In genomic region chr14:52238682-52239081, GRCh38 we compare ENCODE assay signal across 34 cellular contexts. TPM values are rescaled to one million over a fixed set of nuclear protein-coding genes. Genes with fewer than 3 reads are reported as not detected.
DNase-seq lines count a peak whose midpoint lies in the region; ATAC-seq and TF ChIP-seq lines count a peak whose summit lies in the region.
"Had no signal": no experiment of that assay in that cellular context is flagged by ENCODE, and none has a peak within 500 bp of the region (broad histone marks: within the 10 kb centered on the region; RNA-seq: fewer than 3 reads in every experiment).

No MANE protein-coding gene starts in this region.

- no peaks in the 10 kb centered on the region for H3K36me3 ChIP-seq in neural cell (ENCODE audit: insufficient read depth, low read length)
- H3K36me3 ChIP-seq: BE2C; BLaER1; BLaER1 treated with 17β-estradiol and CSF1 and Interleukin-3, amounts not matched to agents 10 nM and 100 nM had no signal

- no peak overlapping the region for H3K4me3 Mint-ChIP-seq in WTC11
- H3K4me3 Mint-ChIP-seq: B cell; CD14-positive monocyte; CD4-positive, alpha-beta memory T cell; CD4-positive, alpha-beta T cell; CD4-positive, CD25-positive, alpha-beta regulatory T cell; CD8-positive, alpha-beta T cell had no signal

- H3K79me2 ChIP-seq in neural cell (replicated peaks; ENCODE audit: insufficient read depth, low read length): no peaks in the 10 kb centered on the region

- no peaks in the 10 kb centered on the region for H3K9me3 Mint-ChIP-seq in WTC11
- H3K9me3 Mint-ChIP-seq: CD4-positive, alpha-beta T cell; CD8-positive, alpha-beta T cell had no signal

- DNase-seq in WTC11 (ENCODE audit: low spot score): no peak
- DNase-seq: 8988T; ACHN; AML-193; BE2C; C1 segment of cervical spinal cord; Caco-2; Calu3; CD4-positive, alpha-beta memory T cell; CD4-positive, alpha-beta T cell; CD4-positive, CD25-positive, alpha-beta regulatory T cell; CD8-positive, alpha-beta memory T cell; CD8-positive, alpha-beta T cell; COR-L47; DMS 273 treated with DMSO at 0.1 percent for 48 hours; DMS153; DMS53; DMS79; DMS79 treated with DMSO at 0.1 percent for 48 hours; DND-41; EL had no signal

- no peak overlapping the region for H3K9ac ChIP-seq in neural cell (ENCODE audit: low read length)
- H3K9ac ChIP-seq: BLaER1; BLaER1 treated with 17β-estradiol and CSF1 and Interleukin-3, amounts not matched to agents 10 nM and 100 nM had no signal

- H3K4me3 ChIP-seq in neural cell (ENCODE audit: low read length): no peak overlapping the region
- H3K4me3 ChIP-seq: A549; BLaER1; BLaER1 treated with 17β-estradiol and CSF1 and Interleukin-3, amounts not matched to agents 10 nM and 100 nM had no signal

- no peak overlapping the region for H3K27ac ChIP-seq in neural cell (ENCODE audit: low read length)
- H3K27ac ChIP-seq: 22Rv1; A549; BLaER1; BLaER1 treated with 17β-estradiol and CSF1 and Interleukin-3, amounts not matched to agents 10 nM and 100 nM; C4-2B had no signal

- H2AFZ ChIP-seq in neural cell (ENCODE audit: low read depth, low read length): no peak overlapping the region

- no peak overlapping the region for H3K27ac Mint-ChIP-seq in WTC11
- H3K27ac Mint-ChIP-seq: B cell; CD14-positive monocyte; CD4-positive, alpha-beta memory T cell; CD4-positive, alpha-beta T cell; CD4-positive, CD25-positive, alpha-beta regulatory T cell; CD8-positive, alpha-beta T cell had no signal

- H4K20me1 ChIP-seq in neural cell (ENCODE audit: insufficient read depth): no peaks in the 10 kb centered on the region
- H4K20me1 ChIP-seq: BLaER1; BLaER1 treated with 17β-estradiol and CSF1 and Interleukin-3, amounts not matched to agents 10 nM and 100 nM had no signal

- H3K36me3 Mint-ChIP-seq in WTC11: no peaks in the 10 kb centered on the region
- H3K36me3 Mint-ChIP-seq: CD14-positive monocyte; CD4-positive, alpha-beta memory T cell; CD8-positive, alpha-beta T cell had no signal

- H3K27me3 ChIP-seq in neural cell (ENCODE audit: insufficient read depth, low read depth, low read length): no peaks in the 10 kb centered on the region
- H3K27me3 ChIP-seq: BLaER1; BLaER1 treated with 17β-estradiol and CSF1 and Interleukin-3, amounts not matched to agents 10 nM and 100 nM had no signal

- TF ChIP-seq EP300 in neural cell (conservative IDR thresholded peaks at IDR 0.05; ENCODE audit: poor library complexity, severe bottlenecking): peak; percentile 27

- H3K4me2 ChIP-seq in neural cell (ENCODE audit: low read length): no peak overlapping the region
- H3K4me2 ChIP-seq: A549; BLaER1; BLaER1 treated with 17β-estradiol and CSF1 and Interleukin-3, amounts not matched to agents 10 nM and 100 nM had no signal

- no peak for ATAC-seq in WTC11
- ATAC-seq: A549; CD8-positive, alpha-beta T cell had no signal

- no peaks in the 10 kb centered on the region for H3K27me3 Mint-ChIP-seq in WTC11 (ENCODE audit: low read depth)
- H3K27me3 Mint-ChIP-seq: CD4-positive, alpha-beta T cell; CD8-positive, alpha-beta memory T cell had no signal

- H3K9me2 ChIP-seq in neural cell (ENCODE audit: insufficient read depth, low read length): no peaks in the 10 kb centered on the region

- H3K9me3 ChIP-seq in neural cell (ENCODE audit: low read length): no peaks in the 10 kb centered on the region
- H3K9me3 ChIP-seq: A549, BE2C, BLaER1, Caco-2 had no signal

- H3K4me1 Mint-ChIP-seq in WTC11: peaks cover 23% of the 10 kb centered on the region

- POLR2A ChIA-PET in WTC11 (lab: Charles Lee): no interaction called here

- CTCF ChIA-PET in WTC11 (lab: Charles Lee): no interaction called here

- no peaks in the 10 kb centered on the region for H3F3A ChIP-seq in neural cell (ENCODE audit: insufficient read depth, low read length, poor library complexity, severe bottlenecking)

- TF ChIP-seq CTCF in neural cell (IDR thresholded peaks at IDR 0.05; ENCODE audit: poor library complexity, severe bottlenecking): no peak
- no peak for TF ChIP-seq CTCF in WTC11 (IDR thresholded peaks at IDR 0.05)

- no peak for TF ChIP-seq RAD21 in neural cell (conservative IDR thresholded peaks at IDR 0.05)

TF ChIP-seq in neural cell, 6 proteins besides CTCF, POLR2A, EP300 and RAD21:
- TF ChIP-seq TAF1 (IDR thresholded peaks at IDR 0.05; ENCODE audit: low read depth) (no peak), POLR2AphosphoS5 (IDR thresholded peaks at IDR 0.05) (peak; percentile 63), EZH2 (IDR thresholded peaks at IDR 0.05; ENCODE audit: borderline replicate concordance, insufficient read depth, low read length, poor library complexity, severe bottlenecking) (no peak), MXI1 (conservative IDR thresholded peaks at IDR 0.05; ENCODE audit: poor library complexity, severe bottlenecking) (no peak), REST (IDR thresholded peaks at IDR 0.05; ENCODE audit: borderline replicate concordance) (peak; percentile 69), SMC3 (conservative IDR thresholded peaks at IDR 0.05; ENCODE audit: poor library complexity) (no peak)

TF ChIP-seq in WTC11, 78 proteins besides CTCF, POLR2A, EP300 and RAD21:
- no peak for TF ChIP-seq JUN (CRISPR knock-in tag; IDR thresholded peaks at IDR 0.05)
- TF ChIP-seq ERG (CRISPR knock-in tag; IDR thresholded peaks at IDR 0.05): no peak
- no peak for TF ChIP-seq NFATC4 (CRISPR knock-in tag; IDR thresholded peaks at IDR 0.05)
- no peak for TF ChIP-seq SP1 (CRISPR knock-in tag; conservative IDR thresholded peaks at IDR 0.05)
- no peak for TF ChIP-seq ZNF317 (CRISPR knock-in tag; IDR thresholded peaks at IDR 0.05; ENCODE audit: borderline replicate concordance, low read depth)
- no peak for TF ChIP-seq NR1H2 (CRISPR knock-in tag; IDR thresholded peaks at IDR 0.05)
- no peak for TF ChIP-seq GRHL2 (CRISPR knock-in tag; IDR thresholded peaks at IDR 0.05; ENCODE audit: insufficient replicate concordance, severe bottlenecking)

RNA-seq across cellular contexts. Expression of gene PTGDR, which starts 28.8 kb away (rescaled TPM):
- 0.10 TPM in 1 of 2 replicates, not detected in the other for polyA plus RNA-seq in neural cell
- not detected in 2 replicates for polyA minus RNA-seq in neural cell
- 0.09 to 0.24 TPM (median 0.11 TPM) in 3 replicates for total RNA-seq in WTC11 (2021)
- total RNA-seq: A172, A673, B cell, Calu3, Daoy had no signal
- polyA plus RNA-seq: A549, AG04450, BJ, CD14-positive monocyte had no signal
